In the genomic region with DNA sequence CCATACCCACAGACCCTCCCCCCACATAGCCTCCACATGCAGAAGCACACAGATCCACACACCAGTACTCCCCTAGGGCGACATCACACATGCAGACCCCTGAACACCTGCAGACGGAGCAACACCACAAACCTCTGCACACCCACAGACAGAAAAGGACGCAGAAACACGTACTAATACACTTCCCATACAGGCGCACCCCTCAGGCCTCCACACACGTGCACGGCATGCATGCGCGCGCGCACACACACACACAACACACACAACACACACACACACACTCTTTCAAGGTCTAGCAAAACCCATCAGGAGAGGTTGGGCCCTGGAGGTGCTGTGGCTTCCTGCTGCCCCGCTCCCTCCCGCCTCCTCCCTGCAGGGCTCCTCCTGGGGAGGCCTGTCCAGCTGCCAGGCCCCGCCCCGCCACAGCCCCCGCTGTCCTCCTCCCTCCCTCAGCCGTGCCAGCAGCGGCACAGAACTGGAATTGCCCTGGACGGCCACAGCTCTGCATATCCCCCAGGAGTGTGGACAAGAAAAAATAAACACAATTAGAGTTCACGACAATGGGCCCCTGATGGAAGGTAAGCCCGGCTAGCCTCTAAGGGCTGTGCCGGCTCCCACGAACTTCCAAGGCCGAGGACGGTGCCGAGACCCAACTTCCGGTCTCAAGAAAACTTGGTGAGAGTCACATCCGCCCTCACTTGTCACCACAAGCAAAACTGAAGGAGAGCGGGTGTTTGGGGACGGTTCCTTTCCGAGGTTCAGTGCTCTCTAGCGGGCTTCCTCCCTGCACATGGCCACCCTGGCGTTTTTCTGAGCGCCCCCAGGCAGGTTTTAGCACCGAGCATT, we compare ENCODE assay signal across 1 cellular context.
A peak's percentile ranks its signal among the peaks of the same experiment; 100 is the strongest.
TF ChIP-seq lines count a peak whose summit lies in the region.

No MANE protein-coding gene starts in this region.

TF ChIP-seq in HepG2, 621 proteins besides CTCF, POLR2A, EP300 and RAD21 (continued from another document and continues in another):
- TF ChIP-seq ZXDC (CRISPR knock-in tag; IDR thresholded peaks at IDR 0.05) (no peak; the same call in none of the 2 replicates), GABPA (IDR thresholded peaks at IDR 0.05; ENCODE audit: low read depth, low read length) (no peak), GABPA (CRISPR knock-in tag; IDR thresholded peaks at IDR 0.05; ENCODE audit: low read depth) (peak; percentile 95), ZKSCAN5 (CRISPR knock-in tag; IDR thresholded peaks at IDR 0.05) (no peak), FOXM1 (CRISPR knock-in tag; IDR thresholded peaks at IDR 0.05) (no peak), ZBTB26 (CRISPR knock-in tag; IDR thresholded peaks at IDR 0.05; ENCODE audit: borderline replicate concordance) (no peak; the same call in 1 of the 2 replicates), ZNF260 (CRISPR knock-in tag; IDR thresholded peaks at IDR 0.05; ENCODE audit: borderline replicate concordance, low read depth) (0 out of 2 replicates have a peak, but pooled peaks have one; percentile 69), DBP (CRISPR knock-in tag; IDR thresholded peaks at IDR 0.05; ENCODE audit: not compliant biosample characterization) (no peak), PAWR (CRISPR knock-in tag; IDR thresholded peaks at IDR 0.05; ENCODE audit: borderline replicate concordance) (no peak), RFXANK (CRISPR knock-in tag; IDR thresholded peaks at IDR 0.05) (0 out of 2 replicates have a peak, but pooled peaks have one; percentile 35), POGZ (CRISPR knock-in tag; IDR thresholded peaks at IDR 0.05) (peak; percentile 60), FIP1L1 (IDR thresholded peaks at IDR 0.05; ENCODE audit: borderline replicate concordance, insufficient read depth, low read depth, low read length) (no peak), ZNF768 (CRISPR knock-in tag; IDR thresholded peaks at IDR 0.05) (peak; percentile 42; the same call in 1 of the 2 replicates), YY1 (IDR thresholded peaks at IDR 0.05; ENCODE audit: insufficient read depth, insufficient replicate concordance, low read depth, low read length) (peak; percentile 9), HOXA9 (CRISPR knock-in tag; IDR thresholded peaks at IDR 0.05; ENCODE audit: borderline replicate concordance) (peak; percentile 85; the same call in 1 of the 2 replicates), HNRNPK (IDR thresholded peaks at IDR 0.05; ENCODE audit: low read depth, low read length, poor library complexity, severe bottlenecking) (no peak), TMF1 (CRISPR knock-in tag; IDR thresholded peaks at IDR 0.05; ENCODE audit: low read depth) (no peak; the same call in 1 of the 2 replicates), ZNF704 (CRISPR knock-in tag; IDR thresholded peaks at IDR 0.05; ENCODE audit: borderline replicate concordance) (no peak; the same call in 1 of the 2 replicates), REXO4 (CRISPR knock-in tag; IDR thresholded peaks at IDR 0.05; ENCODE audit: borderline replicate concordance) (no peak; the same call in 1 of the 2 replicates), E2F5 (CRISPR knock-in tag; conservative IDR thresholded peaks at IDR 0.05) (no peak), ZNF329 (CRISPR knock-in tag; IDR thresholded peaks at IDR 0.05; ENCODE audit: low read depth) (no peak), MEIS2 (CRISPR knock-in tag; IDR thresholded peaks at IDR 0.05) (peak; percentile 90; the same call in 1 of the 2 replicates), MBNL3 (CRISPR knock-in tag; conservative IDR thresholded peaks at IDR 0.05) (no peak), ZMYM2 (CRISPR knock-in tag; IDR thresholded peaks at IDR 0.05) (no peak; the same call in 1 of the 2 replicates), ZFP82 (CRISPR knock-in tag; IDR thresholded peaks at IDR 0.05; ENCODE audit: borderline replicate concordance) (peak; percentile 90; the same call in 1 of the 2 replicates), GRHL1 (CRISPR knock-in tag; conservative IDR thresholded peaks at IDR 0.05) (no peak), NFE2L1 (CRISPR knock-in tag; IDR thresholded peaks at IDR 0.05; ENCODE audit: borderline replicate concordance) (no peak), ZBTB21 (CRISPR knock-in tag; IDR thresholded peaks at IDR 0.05) (no peak; the same call in 1 of the 2 replicates), RAD51 (IDR thresholded peaks at IDR 0.05; ENCODE audit: borderline replicate concordance) (no peak), NR2C2 (CRISPR knock-in tag; IDR thresholded peaks at IDR 0.05; ENCODE audit: borderline replicate concordance) (peak; percentile 46; the same call in 1 of the 2 replicates), ADNP (CRISPR knock-in tag; IDR thresholded peaks at IDR 0.05) (no peak), ZNF331 (CRISPR knock-in tag; IDR thresholded peaks at IDR 0.05) (peak; percentile 56), FOXK2 (IDR thresholded peaks at IDR 0.05) (no peak), ZFP90 (CRISPR knock-in tag; IDR thresholded peaks at IDR 0.05; ENCODE audit: borderline replicate concordance) (peak; percentile 58; the same call in 1 of the 2 replicates), MEIS1 (CRISPR knock-in tag; IDR thresholded peaks at IDR 0.05; ENCODE audit: borderline replicate concordance) (no peak), RNF219 (CRISPR knock-in tag; IDR thresholded peaks at IDR 0.05) (no peak), JUNB (CRISPR knock-in tag; IDR thresholded peaks at IDR 0.05; ENCODE audit: borderline replicate concordance) (peak; percentile 13; the same call in 1 of the 2 replicates), ZNF362 (CRISPR knock-in tag; IDR thresholded peaks at IDR 0.05; ENCODE audit: borderline replicate concordance) (no peak; the same call in 1 of the 2 replicates)
- TF ChIP-seq, protein P1, sequence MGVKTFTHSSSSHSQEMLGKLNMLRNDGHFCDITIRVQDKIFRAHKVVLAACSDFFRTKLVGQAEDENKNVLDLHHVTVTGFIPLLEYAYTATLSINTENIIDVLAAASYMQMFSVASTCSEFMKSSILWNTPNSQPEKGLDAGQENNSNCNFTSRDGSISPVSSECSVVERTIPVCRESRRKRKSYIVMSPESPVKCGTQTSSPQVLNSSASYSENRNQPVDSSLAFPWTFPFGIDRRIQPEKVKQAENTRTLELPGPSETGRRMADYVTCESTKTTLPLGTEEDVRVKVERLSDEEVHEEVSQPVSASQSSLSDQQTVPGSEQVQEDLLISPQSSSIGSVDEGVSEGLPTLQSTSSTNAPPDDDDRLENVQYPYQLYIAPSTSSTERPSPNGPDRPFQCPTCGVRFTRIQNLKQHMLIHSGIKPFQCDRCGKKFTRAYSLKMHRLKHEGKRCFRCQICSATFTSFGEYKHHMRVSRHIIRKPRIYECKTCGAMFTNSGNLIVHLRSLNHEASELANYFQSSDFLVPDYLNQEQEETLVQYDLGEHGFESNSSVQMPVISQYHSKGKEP (CRISPR knock-in tag; IDR thresholded peaks at IDR 0.05) = no peak
- TF ChIP-seq, protein P2, sequence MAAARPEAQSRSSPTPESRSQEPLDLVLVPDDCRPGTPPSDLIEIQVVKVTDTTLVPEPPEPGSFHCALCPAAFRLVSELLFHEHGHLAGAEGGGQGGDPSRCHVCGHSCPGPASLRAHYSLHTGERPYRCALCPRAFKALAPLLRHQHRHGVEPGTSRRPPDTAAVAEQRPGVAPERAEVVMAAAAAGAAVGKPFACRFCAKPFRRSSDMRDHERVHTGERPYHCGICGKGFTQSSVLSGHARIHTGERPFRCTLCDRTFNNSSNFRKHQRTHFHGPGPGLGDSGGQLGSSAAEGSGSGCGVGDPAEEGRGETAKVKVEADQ (CRISPR knock-in tag; IDR thresholded peaks at IDR 0.05; ENCODE audit: borderline replicate concordance) = peak; percentile 65; the same call in 1 of the 2 replicates
- TF ChIP-seq, protein P3, sequence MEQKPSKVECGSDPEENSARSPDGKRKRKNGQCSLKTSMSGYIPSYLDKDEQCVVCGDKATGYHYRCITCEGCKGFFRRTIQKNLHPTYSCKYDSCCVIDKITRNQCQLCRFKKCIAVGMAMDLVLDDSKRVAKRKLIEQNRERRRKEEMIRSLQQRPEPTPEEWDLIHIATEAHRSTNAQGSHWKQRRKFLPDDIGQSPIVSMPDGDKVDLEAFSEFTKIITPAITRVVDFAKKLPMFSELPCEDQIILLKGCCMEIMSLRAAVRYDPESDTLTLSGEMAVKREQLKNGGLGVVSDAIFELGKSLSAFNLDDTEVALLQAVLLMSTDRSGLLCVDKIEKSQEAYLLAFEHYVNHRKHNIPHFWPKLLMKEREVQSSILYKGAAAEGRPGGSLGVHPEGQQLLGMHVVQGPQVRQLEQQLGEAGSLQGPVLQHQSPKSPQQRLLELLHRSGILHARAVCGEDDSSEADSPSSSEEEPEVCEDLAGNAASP (CRISPR knock-in tag; IDR thresholded peaks at IDR 0.05; ENCODE audit: borderline replicate concordance) = no peak; the same call in 1 of the 2 replicates
